In the genomic region with DNA sequence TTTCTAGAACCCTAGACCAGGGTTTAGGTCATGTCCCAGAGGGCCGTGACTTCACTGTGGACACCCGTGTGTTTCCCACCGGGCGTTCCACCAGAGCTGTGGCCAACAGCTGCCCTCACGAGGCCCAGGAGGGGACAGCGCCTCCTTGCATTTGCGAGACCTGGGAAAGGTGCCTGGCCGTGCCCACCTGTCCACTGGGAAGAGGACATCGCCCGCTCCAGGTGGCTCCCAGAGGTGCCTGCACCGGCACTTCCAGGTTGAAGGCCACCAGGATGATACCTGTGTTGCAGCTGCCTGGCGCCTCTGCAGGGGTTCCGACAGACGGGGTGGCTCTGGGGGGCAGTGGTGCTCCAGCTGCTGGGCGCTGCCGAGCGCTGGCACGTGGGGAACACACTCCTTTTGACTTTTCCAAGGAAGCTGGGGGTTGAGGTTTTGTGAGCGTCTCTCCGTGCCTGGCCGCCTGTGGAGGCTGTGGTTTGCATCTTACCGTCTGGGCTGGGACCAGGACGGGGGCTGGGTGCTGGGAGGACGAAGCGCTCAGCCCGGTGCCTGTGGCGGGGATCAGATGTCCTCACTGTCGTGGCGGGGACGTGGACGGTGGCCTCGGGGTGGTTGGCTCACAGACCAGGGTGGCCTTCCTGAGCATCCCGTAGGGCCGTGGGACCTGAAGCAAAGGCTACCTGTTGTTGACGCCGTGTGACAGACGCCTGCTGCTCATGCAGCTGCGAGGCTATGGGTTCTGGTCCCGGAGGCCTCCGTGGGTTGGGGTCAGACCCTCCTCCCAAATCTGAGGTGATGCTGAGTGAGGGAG, we compare ENCODE assay signal across 17 cellular contexts. TPM values are rescaled to one million over a fixed set of nuclear protein-coding genes. Genes with fewer than 3 reads are reported as not detected.
DNase-seq lines count a peak whose midpoint lies in the region; ATAC-seq and TF ChIP-seq lines count a peak whose summit lies in the region.
"Had no signal": no experiment of that assay in that cellular context is flagged by ENCODE, and none has a peak within 500 bp of the region (broad histone marks: within the 10 kb centered on the region; RNA-seq: fewer than 3 reads in every experiment).

No MANE protein-coding gene starts in this region.

- DNase-seq in SK-N-SH (peak; percentile 30), glutamatergic neuron (peak; percentile 13), lung (ENCODE audit: low spot score) (no peak), upper lobe of left lung (peak in 1 of 2 donors; percentile 68), nephron progenitor cell (no peak)
- DNase-seq: C1 segment of cervical spinal cord, DMS153, EL, HCEC 1CT, NCI-H1092, NCI-H1694 treated with DMSO at 0.1 percent for 48 hours, NCI-H69 had no signal

- no peak overlapping the region for H3K9ac ChIP-seq in SK-N-SH

- TF ChIP-seq POLR2A in upper lobe of left lung (IDR thresholded peaks at IDR 0.05), result no peak

- 71% methylated on average over 13 of the region's 40 CpGs for WGBS in SK-N-SH (ENCODE audit: low lambda C conversion rate)
- 88 to 93% methylated on average over 40 of the region's 40 CpGs for WGBS in lung, 2 donors
- 89 to 90% methylated on average over 13 to 37 of the region's 40 CpGs for WGBS in upper lobe of left lung, 2 donors

- TF ChIP-seq EP300 in SK-N-SH (IDR thresholded peaks at IDR 0.05; ENCODE audit: borderline replicate concordance in 1 of 2, low read depth in 1 of 2, low read length in 1 of 2) (no peak), upper lobe of left lung (IDR thresholded peaks at IDR 0.05) (no peak)

- no peak overlapping the region for H3K27ac Mint-ChIP-seq in glutamatergic neuron (ENCODE audit: unreplicated experiment)
- H3K27ac Mint-ChIP-seq in nephron progenitor cell, result no peak overlapping the region

- CTCF ChIA-PET in SK-N-SH (lab: Yijun Ruan, JAX), result interaction anchor here (0.9 to 1.6 kb wide), 4 partner anchors 12 to 147 kb away, joined by 3 to 5 read pairs (median 4); no protein-coding TSS in a partner anchor

- no peaks in the 10 kb centered on the region for H3K27me3 ChIP-seq in SK-N-SH (ENCODE audit: insufficient read depth)
- no peaks in the 10 kb centered on the region for H3K27me3 ChIP-seq in lung (ENCODE audit: control insufficient read depth, insufficient read depth)
- no peaks in the 10 kb centered on the region for H3K27me3 ChIP-seq in upper lobe of left lung

- H3K36me3 ChIP-seq in SK-N-SH (replicated peaks in 1 of 2; ENCODE audit: control insufficient read depth in 1 of 2, insufficient read depth in 2 of 2, low read length in 1 of 2), result no peaks in the 10 kb centered on the region
- no peaks in the 10 kb centered on the region for H3K36me3 ChIP-seq in lung (ENCODE audit: control insufficient read depth in 2 of 2, insufficient read depth in 2 of 2, low read length in 2 of 2)
- H3K36me3 ChIP-seq in upper lobe of left lung, result no peaks in the 10 kb centered on the region

- POLR2A ChIA-PET in SK-N-SH (lab: Yijun Ruan, JAX), result no interaction called here

- no peaks in the 10 kb centered on the region for H3K79me2 ChIP-seq in SK-N-SH (ENCODE audit: insufficient read depth)

- H3K4me3 Mint-ChIP-seq in glutamatergic neuron (ENCODE audit: unreplicated experiment) (no peak overlapping the region), nephron progenitor cell (no peak overlapping the region)

- H3F3A ChIP-seq in SK-N-SH (replicated peaks; ENCODE audit: insufficient read depth), result no peaks in the 10 kb centered on the region

- H3K27me3 Mint-ChIP-seq in glutamatergic neuron (ENCODE audit: unreplicated experiment) (peaks cover 3% of the 10 kb centered on the region), nephron progenitor cell (ENCODE audit: low read depth, poor library complexity) (peaks cover 3% of the 10 kb centered on the region)

- H3K4me1 Mint-ChIP-seq in glutamatergic neuron (ENCODE audit: low read depth, unreplicated experiment) (peaks cover 8% of the 10 kb centered on the region), nephron progenitor cell (peaks cover 9% of the 10 kb centered on the region)

- no peak overlapping the region for H3K4me2 ChIP-seq in SK-N-SH

- H3K4me3 ChIP-seq in SK-N-SH (ENCODE audit: low read depth in 2 of 2, low read length in 1 of 2) (no peak overlapping the region), lung (no peak overlapping the region), upper lobe of left lung (no peak overlapping the region)

- H3K27ac ChIP-seq in SK-N-SH (ENCODE audit: low read depth in 2 of 2, low read length in 1 of 2), result no peak overlapping the region
- no peak overlapping the region for H3K27ac ChIP-seq in lung (ENCODE audit: low read depth in 1 of 2, low read length in 1 of 2)
- peak overlapping the region in 1 of 4 donors; percentile 5 for H3K27ac ChIP-seq in upper lobe of left lung
- H3K27ac ChIP-seq: 22Rv1, RWPE1 had no signal

- no peaks in the 10 kb centered on the region for H3K9me2 ChIP-seq in SK-N-SH

- TF ChIP-seq RAD21 in SK-N-SH (IDR thresholded peaks at IDR 0.05; ENCODE audit: low read length), result no peak

- no peaks in the 10 kb centered on the region for H4K20me1 ChIP-seq in SK-N-SH (ENCODE audit: insufficient read depth)

- TF ChIP-seq CTCF in SK-N-SH (IDR thresholded peaks at IDR 0.05) (no peak), glutamatergic neuron (IDR thresholded peaks at IDR 0.05; ENCODE audit: partially characterized antibody, unreplicated experiment) (no peak), lung (IDR thresholded peaks at IDR 0.05; ENCODE audit: control extremely low read depth, extremely low read depth) (no peak), upper lobe of left lung (IDR thresholded peaks at IDR 0.05) (no peak), nephron progenitor cell (IDR thresholded peaks at IDR 0.05) (no peak)

- ATAC-seq in SK-N-SH treated with all-trans-retinoic acid at 6 μM for 48 hours (no peak), lung (ENCODE audit: insufficient read depth, low FRiP score) (peak; percentile 14), upper lobe of left lung (ENCODE audit: low FRiP score in 2 of 2) (peak; percentile 12 to 13), HG03460 (IDR thresholded peaks at IDR 0.05; ENCODE audit: unreplicated experiment) (no peak), HG02885 (IDR thresholded peaks at IDR 0.05; ENCODE audit: poor library complexity, unreplicated experiment) (no peak)

- H3K4me1 ChIP-seq in SK-N-SH (ENCODE audit: control insufficient read depth in 1 of 2, insufficient read depth in 2 of 2, low read depth in 1 of 2, low read length in 1 of 2) (no peaks in the 10 kb centered on the region; a peak in 1 of 4 replicates), lung (ENCODE audit: control insufficient read depth in 2 of 2, insufficient read depth in 2 of 2, low read length in 2 of 2) (no peaks in the 10 kb centered on the region), upper lobe of left lung (no peaks in the 10 kb centered on the region)

- no peaks in the 10 kb centered on the region for H3K36me3 Mint-ChIP-seq in glutamatergic neuron (ENCODE audit: unreplicated experiment)
- H3K36me3 Mint-ChIP-seq in nephron progenitor cell (ENCODE audit: low read depth), result no peaks in the 10 kb centered on the region

- no peak overlapping the region for H2AFZ ChIP-seq in SK-N-SH (ENCODE audit: low read depth)

- H3K9me3 ChIP-seq in SK-N-SH (no peaks in the 10 kb centered on the region), lung (ENCODE audit: control insufficient read depth in 2 of 2, insufficient read depth in 1 of 2, low read length in 1 of 2) (no peaks in the 10 kb centered on the region), upper lobe of left lung (no peaks in the 10 kb centered on the region)

- H3K9me3 Mint-ChIP-seq in glutamatergic neuron (ENCODE audit: unreplicated experiment), result peaks cover 4% of the 10 kb centered on the region
- H3K9me3 Mint-ChIP-seq in nephron progenitor cell, result no peaks in the 10 kb centered on the region

TF ChIP-seq in SK-N-SH, 30 proteins besides CTCF, POLR2A, EP300 and RAD21 (continues in another document):
- no peak for TF ChIP-seq RXRA (IDR thresholded peaks at IDR 0.05; ENCODE audit: borderline replicate concordance, low read depth)
- no peak for TF ChIP-seq FOSL2 (IDR thresholded peaks at IDR 0.05; ENCODE audit: borderline replicate concordance, low read depth)
- TF ChIP-seq, protein P1, sequence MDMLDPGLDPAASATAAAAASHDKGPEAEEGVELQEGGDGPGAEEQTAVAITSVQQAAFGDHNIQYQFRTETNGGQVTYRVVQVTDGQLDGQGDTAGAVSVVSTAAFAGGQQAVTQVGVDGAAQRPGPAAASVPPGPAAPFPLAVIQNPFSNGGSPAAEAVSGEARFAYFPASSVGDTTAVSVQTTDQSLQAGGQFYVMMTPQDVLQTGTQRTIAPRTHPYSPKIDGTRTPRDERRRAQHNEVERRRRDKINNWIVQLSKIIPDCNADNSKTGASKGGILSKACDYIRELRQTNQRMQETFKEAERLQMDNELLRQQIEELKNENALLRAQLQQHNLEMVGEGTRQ (IDR thresholded peaks at IDR 0.05; ENCODE audit: borderline replicate concordance, low read depth, low read length), result no peak
- TF ChIP-seq, protein P2, sequence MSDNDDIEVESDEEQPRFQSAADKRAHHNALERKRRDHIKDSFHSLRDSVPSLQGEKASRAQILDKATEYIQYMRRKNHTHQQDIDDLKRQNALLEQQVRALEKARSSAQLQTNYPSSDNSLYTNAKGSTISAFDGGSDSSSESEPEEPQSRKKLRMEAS (IDR thresholded peaks at IDR 0.05; ENCODE audit: low read depth), result no peak

TF ChIP-seq in SK-N-SH treated with all-trans-retinoic acid at 6 μM for 48 hours, 23 proteins besides CTCF, POLR2A, EP300 and RAD21 (continues in another document):
- TF ChIP-seq, protein P3, sequence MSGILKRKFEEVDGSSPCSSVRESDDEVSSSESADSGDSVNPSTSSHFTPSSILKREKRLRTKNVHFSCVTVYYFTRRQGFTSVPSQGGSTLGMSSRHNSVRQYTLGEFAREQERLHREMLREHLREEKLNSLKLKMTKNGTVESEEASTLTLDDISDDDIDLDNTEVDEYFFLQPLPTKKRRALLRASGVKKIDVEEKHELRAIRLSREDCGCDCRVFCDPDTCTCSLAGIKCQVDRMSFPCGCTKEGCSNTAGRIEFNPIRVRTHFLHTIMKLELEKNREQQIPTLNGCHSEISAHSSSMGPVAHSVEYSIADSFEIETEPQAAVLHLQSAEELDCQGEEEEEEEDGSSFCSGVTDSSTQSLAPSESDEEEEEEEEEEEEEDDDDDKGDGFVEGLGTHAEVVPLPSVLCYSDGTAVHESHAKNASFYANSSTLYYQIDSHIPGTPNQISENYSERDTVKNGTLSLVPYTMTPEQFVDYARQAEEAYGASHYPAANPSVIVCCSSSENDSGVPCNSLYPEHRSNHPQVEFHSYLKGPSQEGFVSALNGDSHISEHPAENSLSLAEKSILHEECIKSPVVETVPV (CRISPR knock-in tag; IDR thresholded peaks at IDR 0.05), result no peak
- TF ChIP-seq ESRRG (CRISPR knock-in tag; IDR thresholded peaks at IDR 0.05), result no peak
- TF ChIP-seq ZFP30 (CRISPR knock-in tag; IDR thresholded peaks at IDR 0.05), result no peak

RNA-seq across cellular contexts. Expression of a gene that starts 19.2 kb away (rescaled TPM):
- polyA plus RNA-seq in SK-N-SH (2012; rRNA removed) (not detected in 2 replicates), lung (10 to 100 TPM; 34.3 to 62.5 TPM)
- polyA plus RNA-seq in SK-N-SH (2012; cell fraction: cytosol; rRNA removed), result not detected in 2 replicates
- polyA plus RNA-seq in SK-N-SH (2012; cell fraction: nucleus; rRNA removed), result 0.06 TPM in 1 of 2 replicates, not detected in the other
- total RNA-seq in glutamatergic neuron (ENCODE audit: unreplicated experiment) (41.7 TPM), lung (10 to 100 TPM in 1 of 2 donors, 1 to 10 TPM in 1; 9.9 to 88.0 TPM), upper lobe of left lung (100 to 1,000 TPM in 1 of 6 donors, 10 to 100 TPM in 4, 1 to 10 TPM in 1; 8.9 to 126 (median 50.6) TPM)

Comparison
In these comparisons a context has a peak if more than half of its experiments do, and no peak if none do; other contexts are left out.
1. DNase-seq: peak in SK-N-SH (single experiment) and glutamatergic neuron (single experiment); none in lung (single experiment) and nephron progenitor cell (single experiment).
2. ATAC-seq: peak in lung (single experiment) and upper lobe of left lung (2 of 2); none in SK-N-SH treated with all-trans-retinoic acid at 6 μM for 48 hours (single experiment), HG03460 (single experiment) and HG02885 (single experiment).